Comparison of ENCODE assay signal across 8 cellular contexts in the genomic region with DNA sequence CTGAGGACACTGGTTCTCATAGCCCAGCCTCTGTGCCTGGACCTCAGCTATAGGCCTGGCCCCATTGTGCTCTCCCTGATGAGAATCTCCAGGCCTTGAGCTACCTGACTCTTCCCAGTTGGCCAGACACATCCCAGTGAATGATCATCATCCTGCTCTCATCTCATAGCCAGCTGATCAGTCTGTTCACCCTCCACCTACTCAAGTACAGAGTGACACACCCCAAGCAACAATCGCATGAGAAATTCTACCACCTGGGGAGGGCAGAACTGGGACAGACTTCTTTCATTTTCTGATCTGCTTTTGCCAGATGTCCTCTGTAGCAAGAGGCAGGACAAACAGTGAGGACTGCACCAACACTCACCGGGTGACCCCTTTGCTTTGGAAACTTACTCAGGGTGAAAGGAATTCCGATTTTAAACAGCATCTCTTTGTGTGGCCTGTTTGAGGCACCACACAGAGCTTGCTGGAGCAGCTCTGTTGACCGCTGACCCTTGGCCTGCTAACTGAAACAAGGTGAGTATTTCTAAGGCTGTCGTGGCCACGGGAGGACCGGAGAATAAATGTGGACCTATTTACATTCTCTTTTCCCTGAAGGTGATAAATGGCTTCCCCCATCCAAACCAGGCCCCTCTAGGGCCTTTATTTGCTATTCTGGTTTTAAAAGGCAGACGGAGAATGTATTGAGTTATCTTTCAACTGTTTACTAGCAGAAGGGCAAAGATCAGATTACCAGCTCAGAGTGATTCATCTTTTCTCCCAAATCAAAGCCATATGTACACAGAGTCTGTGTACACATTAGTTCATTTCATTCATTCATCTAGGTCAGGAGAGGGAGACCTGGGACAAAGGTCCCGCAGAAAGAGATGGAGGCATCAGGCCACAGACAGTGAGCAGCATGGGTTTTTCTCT.
DNase-seq lines count a peak whose midpoint lies in the region; ATAC-seq lines count a peak whose summit lies in the region.

No MANE protein-coding gene starts in this region.

- intact Hi-C loops in dendritic cell treated with granulocyte-macrophage colony-stimulating factor and Interleukin-4, amounts not matched to agents 40 ng/mL and 50 ng/mL, for 4 days (cut with micrococcal nuclease), result no loop called here
- intact Hi-C loops in sciatic nerve (cut with DNase I), result no loop called here

- ATAC-seq in GM18502 (IDR thresholded peaks at IDR 0.05; ENCODE audit: poor library complexity, unreplicated experiment) (peak; percentile 61), sciatic nerve (peak; percentile 81), HG03571 (IDR thresholded peaks at IDR 0.05; ENCODE audit: unreplicated experiment) (no peak)

- no peak overlapping the region for H3K4me3 Mint-ChIP-seq in dendritic cell treated with granulocyte-macrophage colony-stimulating factor and Interleukin-4, amounts not matched to agents 40 ng/mL and 50 ng/mL, for 4 days

- peak overlapping the region; percentile 33 for H3K27ac Mint-ChIP-seq in dendritic cell treated with granulocyte-macrophage colony-stimulating factor and Interleukin-4, amounts not matched to agents 40 ng/mL and 50 ng/mL, for 4 days

- no peaks in the 10 kb centered on the region for H3K27me3 Mint-ChIP-seq in dendritic cell treated with granulocyte-macrophage colony-stimulating factor and Interleukin-4, amounts not matched to agents 40 ng/mL and 50 ng/mL, for 4 days

- H3K4me1 Mint-ChIP-seq in dendritic cell treated with granulocyte-macrophage colony-stimulating factor and Interleukin-4, amounts not matched to agents 40 ng/mL and 50 ng/mL, for 4 days (ENCODE audit: low read depth), result peaks cover 13% of the 10 kb centered on the region

- no peaks in the 10 kb centered on the region for H3K36me3 Mint-ChIP-seq in dendritic cell treated with granulocyte-macrophage colony-stimulating factor and Interleukin-4, amounts not matched to agents 40 ng/mL and 50 ng/mL, for 4 days (ENCODE audit: low read depth)

- no peaks in the 10 kb centered on the region for H3K9me3 Mint-ChIP-seq in dendritic cell treated with granulocyte-macrophage colony-stimulating factor and Interleukin-4, amounts not matched to agents 40 ng/mL and 50 ng/mL, for 4 days

- DNase-seq in NCI-H2171 treated with DMSO at 0.1 percent for 48 hours (lab: John Stamatoyannopoulos, UW) (peak; percentile 100), sciatic nerve (ENCODE audit: low spot score) (no peak), UCSD-AML1 (lab: John Stamatoyannopoulos, UW; ENCODE audit: unreplicated experiment) (no peak), NCI-H1105 treated with DMSO at 0.1 percent for 48 hours (lab: John Stamatoyannopoulos, UW) (no peak)
- no peak for DNase-seq in activated naive CD4-positive, alpha-beta T cell treated with Interleukin-2 at 50 U/mL for 16 hours
